Comparison of ENCODE assay signal across 8 cellular contexts in the genomic region with DNA sequence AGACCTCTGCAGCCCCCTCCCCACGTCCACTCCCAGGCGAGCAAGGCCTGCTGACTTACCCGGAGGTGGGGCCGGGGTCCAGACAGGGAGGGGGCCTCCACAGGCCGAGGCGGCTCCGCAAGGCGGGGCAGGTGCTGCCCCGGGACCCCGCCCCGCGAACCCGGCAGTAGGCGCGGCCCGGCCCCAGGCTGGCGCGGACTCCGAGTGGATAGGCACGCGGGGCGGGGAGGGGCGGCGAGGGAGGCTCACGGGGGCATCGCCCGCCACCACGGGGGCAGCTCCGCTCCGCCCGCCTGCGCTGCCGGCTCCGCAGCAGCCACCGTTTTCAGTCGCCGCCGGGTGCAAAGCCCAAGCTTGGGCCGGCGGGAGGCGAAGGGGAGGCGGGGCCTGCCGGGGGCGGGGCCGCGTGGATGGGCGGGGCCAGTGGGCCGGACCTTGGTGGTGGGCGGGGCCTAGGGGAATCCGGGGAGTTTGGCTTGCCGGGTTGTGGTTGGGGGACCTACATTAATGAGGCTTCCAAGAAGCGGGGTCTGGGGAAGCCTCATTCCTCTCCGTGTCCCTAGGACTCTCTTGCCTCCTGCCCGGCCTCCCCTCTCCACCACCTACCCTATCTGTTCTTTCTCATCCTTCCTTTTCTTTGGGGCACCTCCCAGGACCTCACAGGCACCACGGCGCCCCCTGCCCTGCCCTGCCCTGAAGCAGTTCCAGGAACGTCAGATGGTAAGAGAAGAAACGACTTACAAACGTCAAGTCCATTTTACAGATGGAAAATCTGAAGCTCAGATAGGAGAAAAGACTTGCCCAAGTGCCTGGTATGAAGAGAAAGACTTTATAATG. TPM values are rescaled to one million over a fixed set of nuclear protein-coding genes. Genes with fewer than 3 reads are reported as not detected.
DNase-seq lines count a peak whose midpoint lies in the region; ATAC-seq and TF ChIP-seq lines count a peak whose summit lies in the region.

A gene (minus strand): TSS at position 348 of the 837 bp plus-strand sequence. CDS start 23,757 bp downstream, outside the sequence.

- H3K4me3 ChIP-seq in mesendoderm (ENCODE audit: low read length) = peak within 1 kb of the TSS; percentile 64

- no peak within 1 kb of the TSS for H4K5ac ChIP-seq in mesendoderm (ENCODE audit: low read length)

- POLR2A ChIA-PET in activated CD8-positive, alpha-beta T cell treated with anti-CD3 and anti-CD28 coated beads for 36 hours (lab: Charles Lee) = interaction anchor here (1.0 to 1.5 kb wide), 2 partner anchors 13 to 26 kb away, joined by 3 to 4 read pairs; a partner anchor contains a TSS

- H3K4me3 Mint-ChIP-seq in activated CD8-positive, alpha-beta T cell treated with anti-CD3 and anti-CD28 coated beads for 36 hours = peak within 1 kb of the TSS; percentile 74

- H2AK5ac ChIP-seq in mesendoderm (ENCODE audit: low read length) = peak within 1 kb of the TSS; percentile 64

- TF ChIP-seq POLR2A in GM18951 (IDR thresholded peaks at IDR 0.05; ENCODE audit: extremely low read depth, insufficient read depth, insufficient read length) = peak; percentile 24

- in situ Hi-C loops in GM18951 (cut with MboI; ENCODE audit: low sequenced_read_pairs, unreplicated experiment) = no loop called here

- no peaks in the 10 kb centered on the region for H3K79me1 ChIP-seq in mesendoderm (ENCODE audit: low read length)

- H3K4me1 Mint-ChIP-seq in activated CD8-positive, alpha-beta T cell treated with anti-CD3 and anti-CD28 coated beads for 36 hours (ENCODE audit: low read depth) = peaks cover 30% of the 10 kb centered on the region

- H2BK15ac ChIP-seq in mesendoderm (replicated peaks; ENCODE audit: low read depth) = no peak within 1 kb of the TSS

- WGBS in mesendoderm (ENCODE audit: extremely low coverage, insufficient coverage, low lambda C conversion rate) = no CpG with 5 or more reads among the region's 59 CpGs

- peak within 1 kb of the TSS; percentile 87 for H3K4me2 ChIP-seq in mesendoderm (ENCODE audit: low read length)

- no peak within 1 kb of the TSS for H3K4ac ChIP-seq in mesendoderm (ENCODE audit: low read depth, low read length)

- H2BK5ac ChIP-seq in mesendoderm (ENCODE audit: low read length) = no peak within 1 kb of the TSS

- ATAC-seq in HG03196 (IDR thresholded peaks at IDR 0.05; ENCODE audit: unreplicated experiment) = peak; percentile 54
- peak; percentile 86 for ATAC-seq in activated CD8-positive, alpha-beta T cell treated with anti-CD3 and anti-CD28 coated beads for 36 hours

- no peak within 1 kb of the TSS for H3K18ac ChIP-seq in mesendoderm (ENCODE audit: low read length)

- H2BK120ac ChIP-seq in mesendoderm (ENCODE audit: low read depth, low read length) = no peak within 1 kb of the TSS

- peak within 1 kb of the TSS; percentile 63 for H3K9ac ChIP-seq in mesendoderm (ENCODE audit: low read length)

- H3K36me3 Mint-ChIP-seq in activated CD8-positive, alpha-beta T cell treated with anti-CD3 and anti-CD28 coated beads for 36 hours (ENCODE audit: low read depth) = no peaks in the 10 kb centered on the region

- no peak for TF ChIP-seq CTCF in activated CD8-positive, alpha-beta T cell treated with anti-CD3 and anti-CD28 coated beads for 36 hours (IDR thresholded peaks at IDR 0.05)

- intact Hi-C loops in activated CD8-positive, alpha-beta T cell treated with anti-CD3 and anti-CD28 coated beads for 36 hours (cut with micrococcal nuclease) = loop anchor here (5.0 kb wide), 1 partner anchor 53 kb away; no protein-coding TSS in a partner anchor

- peak within 1 kb of the TSS; percentile 72 for H3K23ac ChIP-seq in mesendoderm (ENCODE audit: low read length)

- no peak within 1 kb of the TSS for H4K8ac ChIP-seq in mesendoderm (ENCODE audit: low read depth, low read length)

- H3K27me3 ChIP-seq in mesendoderm (ENCODE audit: insufficient read depth, low read length, poor library complexity) = no peaks in the 10 kb centered on the region

- H3K4me1 ChIP-seq in mesendoderm (ENCODE audit: control insufficient read depth, low read depth, low read length) = peaks cover 3% of the 10 kb centered on the region

- no peak within 1 kb of the TSS for H3K27ac ChIP-seq in mesendoderm (ENCODE audit: low read depth, low read length)

- H3K36me3 ChIP-seq in mesendoderm (ENCODE audit: control insufficient read depth, insufficient read depth, low read length) = no peaks in the 10 kb centered on the region

- no peaks in the 10 kb centered on the region for H3K9me3 Mint-ChIP-seq in activated CD8-positive, alpha-beta T cell treated with anti-CD3 and anti-CD28 coated beads for 36 hours

- no peaks in the 10 kb centered on the region for H3K79me2 ChIP-seq in mesendoderm (ENCODE audit: control insufficient read depth, insufficient read depth, low read length)

- peak; percentile 92 for DNase-seq in AG08395 (ENCODE audit: low spot score)
- peak; percentile 72 to 89 for DNase-seq in NCI-H526 (lab: John Stamatoyannopoulos, UW)
- peak; percentile 85 for DNase-seq in activated CD8-positive, alpha-beta T cell treated with anti-CD3 and anti-CD28 coated beads for 36 hours
- peak; percentile 75 for DNase-seq in effector CD4-positive, alpha-beta T cell
- peak; percentile 80 for DNase-seq in mesendoderm
- DNase-seq in stimulated activated CD8-positive, alpha-beta memory T cell treated with anti-CD3 and anti-CD28 coated beads, Interleukin-15, amount 100 ng/mL, for 24 hours (ENCODE audit: low read depth) = peak; percentile 84

- H3K27me3 Mint-ChIP-seq in activated CD8-positive, alpha-beta T cell treated with anti-CD3 and anti-CD28 coated beads for 36 hours = peaks cover 2% of the 10 kb centered on the region

- CTCF ChIA-PET in activated CD8-positive, alpha-beta T cell treated with anti-CD3 and anti-CD28 coated beads for 36 hours (lab: Charles Lee) = interaction anchor here (1.0 to 1.4 kb wide), 3 partner anchors 40 to 53 kb away, joined by 3 read pairs; no protein-coding TSS in a partner anchor

- peak within 1 kb of the TSS; percentile 69 for H3K27ac Mint-ChIP-seq in activated CD8-positive, alpha-beta T cell treated with anti-CD3 and anti-CD28 coated beads for 36 hours

- peak within 1 kb of the TSS; percentile 90 for H3K56ac ChIP-seq in mesendoderm (ENCODE audit: low read length)

RNA-seq across cellular contexts. Expression of the gene that starts here (rescaled TPM):
- total RNA-seq in activated CD8-positive, alpha-beta T cell treated with anti-CD3 and anti-CD28 coated beads for 36 hours = 1 to 10 TPM; 3.0 to 3.9 TPM
- polyA plus RNA-seq in mesendoderm (2013, experiment 1 of 2) = 2.9 TPM
- polyA plus RNA-seq in mesendoderm (2013, experiment 2 of 2) = 2.7 TPM
